ENCODE assay signal across 15 cellular contexts in the genomic region with DNA sequence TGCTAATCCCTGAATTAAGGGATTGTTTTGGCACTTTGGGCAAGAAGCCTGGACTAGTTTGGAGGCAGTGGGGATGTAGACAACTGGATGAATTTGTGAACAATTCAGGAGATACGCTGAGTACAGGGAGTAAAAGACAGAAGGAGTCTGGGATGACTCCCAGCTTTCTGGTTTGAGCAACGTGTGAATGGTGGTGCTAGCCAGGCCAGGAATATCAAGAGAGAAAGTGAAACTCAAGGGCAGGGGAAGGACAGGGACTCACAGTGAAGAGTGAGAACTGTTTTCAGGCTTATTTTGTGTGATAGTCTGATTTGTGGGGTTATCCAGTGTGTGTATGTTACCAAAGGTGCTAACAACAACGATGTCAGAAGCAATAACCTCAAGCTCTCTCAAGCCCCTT. TPM values are rescaled to one million over a fixed set of nuclear protein-coding genes. Genes with fewer than 3 reads are reported as not detected.
DNase-seq lines count a peak whose midpoint lies in the region; ATAC-seq, FAIRE-seq and TF ChIP-seq lines count a peak whose summit lies in the region.
"Had no signal": no experiment of that assay in that cellular context is flagged by ENCODE, and none has a peak within 500 bp of the region (broad histone marks: within the 10 kb centered on the region; RNA-seq: fewer than 3 reads in every experiment).

No MANE protein-coding gene starts in this region.

- WGBS in A549 (ENCODE audit: missing lambda C conversion rate), result 12% methylated on average over 3 of the region's 3 CpGs
- 50% methylated on average over 1 of the region's 3 CpGs; no CpG with 5 or more reads in 1 of the 2 experiments for WGBS in IMR-90 (ENCODE audit: extremely low coverage in 2 of 2, insufficient read length in 1 of 2), 2 experiments
- WGBS in GM12878 (ENCODE audit: insufficient coverage, insufficient replicate concordance, low lambda C conversion rate, missing lambda C conversion rate), result 31% methylated on average over 3 of the region's 3 CpGs
- 18% methylated on average over 3 of the region's 3 CpGs for WGBS in right lobe of liver (ENCODE audit: insufficient coverage, low coverage, low lambda C conversion rate, missing lambda C conversion rate)

- H4K20me1 ChIP-seq in IMR-90 (ENCODE audit: insufficient read depth, low read length) (no peaks in the 10 kb centered on the region), GM12878 (ENCODE audit: control insufficient read depth, insufficient read depth) (no peaks in the 10 kb centered on the region)

- SMC1A ChIA-PET in GM12878 (lab: Charles Lee; ENCODE audit: uncharacterized antibody, unreplicated experiment), result interaction anchor here (0.6 to 10.0 kb wide), 11 partner anchors 14 to 561 kb away, joined by 3 to 116 read pairs (median 4); no protein-coding TSS in a partner anchor

- TF ChIP-seq EP300 in A549 (IDR thresholded peaks at IDR 0.05) (no peak), GM12878 (IDR thresholded peaks at IDR 0.05; ENCODE audit: borderline replicate concordance in 1 of 2, control insufficient read depth in 1 of 2, low read depth in 2 of 2, low read length in 2 of 2) (no peak)

- no peak for DNase-seq in A549 (ENCODE audit: low read depth in 1 of 2, low spot score in 1 of 2)
- no peak for DNase-seq in IMR-90
- no peak for DNase-seq in GM12878 (ENCODE audit: low read depth, low spot score)
- DNase-seq in right lobe of liver, result no peak
- DNase-seq in foreskin keratinocyte, result no peak
- no peak for DNase-seq in stimulated activated naive CD8-positive, alpha-beta T cell treated with anti-CD3 and anti-CD28 coated beads, Interleukin-15, amount 100 ng/mL, for 72 hours
- no peak for DNase-seq in urothelium cell line (ENCODE audit: low spot score)
- no peak for DNase-seq in DMS153 treated with DMSO at 0.1 percent for 48 hours (lab: John Stamatoyannopoulos, UW; ENCODE audit: unreplicated experiment)

- no peak overlapping the region for H4K8ac ChIP-seq in IMR-90 (ENCODE audit: low read depth in 2 of 2, low read length in 2 of 2)

- no peak for TF ChIP-seq CTCF in A549 (IDR thresholded peaks at IDR 0.05)
- TF ChIP-seq CTCF in IMR-90 (conservative IDR thresholded peaks at IDR 0.05; ENCODE audit: low read depth, low read length), result no peak
- no peak for TF ChIP-seq CTCF in GM12878 (IDR thresholded peaks at IDR 0.05 in 2 of 3, conservative IDR thresholded peaks at IDR 0.05 in 1 of 3; ENCODE audit: control insufficient read depth in 2 of 3, extremely low read depth in 1 of 3, insufficient read depth in 1 of 3, low read depth in 3 of 3, low read length in 3 of 3)
- TF ChIP-seq CTCF in right lobe of liver (IDR thresholded peaks at IDR 0.05), result no peak
- TF ChIP-seq CTCF in foreskin keratinocyte (conservative IDR thresholded peaks at IDR 0.05), result no peak

- dilution Hi-C loops in IMR-90 (cut with HindIII; ENCODE audit: low sequenced_read_pairs, unreplicated experiment), result no loop called here

- no peak overlapping the region for H2BK120ac ChIP-seq in IMR-90 (ENCODE audit: low read depth, low read length)

- peaks cover 41% of the 10 kb centered on the region for H3K27me3 Mint-ChIP-seq in stimulated activated naive CD8-positive, alpha-beta T cell treated with anti-CD3 and anti-CD28 coated beads, Interleukin-15, amount 100 ng/mL, for 72 hours

- peaks cover 29% of the 10 kb centered on the region for H3K4me1 Mint-ChIP-seq in stimulated activated naive CD8-positive, alpha-beta T cell treated with anti-CD3 and anti-CD28 coated beads, Interleukin-15, amount 100 ng/mL, for 72 hours

- FAIRE-seq in A549 (lab: Jason Lieb, UNC) (no peak), GM12878 (lab: Jason Lieb, UNC) (peak; percentile 71), urothelium cell line (lab: Jason Lieb, UNC) (no peak)

- H2AFZ ChIP-seq in IMR-90 (replicated peaks; ENCODE audit: low read length, poor library complexity) (peak overlapping the region; percentile 47), GM12878 (ENCODE audit: control insufficient read depth, low read depth, low read length) (peak overlapping the region; percentile 31)

- no peak overlapping the region for H3K9ac ChIP-seq in IMR-90 (ENCODE audit: low read depth, low read length)
- H3K9ac ChIP-seq in GM12878 (ENCODE audit: control insufficient read depth, insufficient read depth, low read length), result peak overlapping the region; percentile 28; the same call in 1 of the 2 replicates

- no peaks in the 10 kb centered on the region for H3K9me3 Mint-ChIP-seq in stimulated activated naive CD8-positive, alpha-beta T cell treated with anti-CD3 and anti-CD28 coated beads, Interleukin-15, amount 100 ng/mL, for 72 hours
- H3K9me3 Mint-ChIP-seq: activated naive CD8-positive, alpha-beta T cell treated with anti-CD3 and anti-CD28 coated beads for 36 hours; central memory CD8-positive, alpha-beta T cell had no signal

- no peak overlapping the region for H3K56ac ChIP-seq in IMR-90 (ENCODE audit: extremely low read depth, insufficient read depth, low read length)

- RAD21 ChIA-PET in GM12878 (lab: Charles Lee; ENCODE audit: unreplicated experiment), result interaction anchor here (0.7 to 2.7 kb wide), 7 partner anchors 70 to 729 kb away, joined by 3 to 71 read pairs (median 5); partner anchors contain the start of gene ZBTB3

- no peak for TF ChIP-seq POLR2A in A549 (IDR thresholded peaks at IDR 0.05; ENCODE audit: low read length)
- TF ChIP-seq POLR2A in IMR-90 (IDR thresholded peaks at IDR 0.05; ENCODE audit: low read depth, low read length), result no peak
- TF ChIP-seq POLR2A in GM12878 (IDR thresholded peaks at IDR 0.05; ENCODE audit: low read depth, low read length), result no peak
- no peak for TF ChIP-seq POLR2A in right lobe of liver (IDR thresholded peaks at IDR 0.05)

- no peak overlapping the region for H2BK20ac ChIP-seq in IMR-90 (ENCODE audit: low read depth, low read length)

- no TSS peak for BruUV-seq in IMR-90 (replicated peaks; lab: Mats Ljungman, UMichigan)
- no TSS peak for BruUV-seq in GM12878 (replicated peaks; lab: Mats Ljungman, UMichigan)

- no peak overlapping the region for H2BK5ac ChIP-seq in IMR-90 (ENCODE audit: low read depth, low read length, poor library complexity, severe bottlenecking)

- 0 out of 3 replicates have a peak, but pooled peaks cover 3% of the 10 kb centered on the region for H3K4me1 ChIP-seq in A549
- peaks cover 3% of the 10 kb centered on the region; the same call in 1 of the 2 replicates for H3K4me1 ChIP-seq in IMR-90 (ENCODE audit: control insufficient read depth, insufficient read depth, low read length)
- peaks cover 10% of the 10 kb centered on the region for H3K4me1 ChIP-seq in GM12878 (ENCODE audit: control insufficient read depth, insufficient read depth, low read length)
- no peaks in the 10 kb centered on the region for H3K4me1 ChIP-seq in right lobe of liver
- no peaks in the 10 kb centered on the region for H3K4me1 ChIP-seq in foreskin keratinocyte

- H3K4me2 ChIP-seq in A549 (peak overlapping the region; percentile 40; the same call in 2 of the 3 replicates), IMR-90 (ENCODE audit: low read depth, low read length) (no peak overlapping the region), GM12878 (ENCODE audit: control insufficient read depth, insufficient read depth) (peak overlapping the region; percentile 41; the same call in 1 of the 2 replicates)
- H3K4me2 ChIP-seq: GM23338 had no signal

- no peak overlapping the region for H4K91ac ChIP-seq in IMR-90 (ENCODE audit: insufficient read depth, low read depth, low read length)

- no peak overlapping the region for H3K4ac ChIP-seq in IMR-90 (ENCODE audit: low read depth, low read length)

- H3K18ac ChIP-seq in IMR-90 (ENCODE audit: low read depth, low read length), result no peak overlapping the region

- H3K27ac ChIP-seq in A549, result no peak overlapping the region
- no peak overlapping the region for H3K27ac ChIP-seq in IMR-90 (ENCODE audit: insufficient read depth, low read length)
- H3K27ac ChIP-seq in GM12878 (ENCODE audit: control insufficient read depth, insufficient read depth), result no peak overlapping the region
- H3K27ac ChIP-seq in right lobe of liver, result no peak overlapping the region
- H3K27ac ChIP-seq in foreskin keratinocyte, result no peak overlapping the region
- H3K27ac ChIP-seq: SK-N-MC, vagina had no signal

- H4K5ac ChIP-seq in IMR-90 (ENCODE audit: low read depth, low read length), result no peak overlapping the region

- H2BK15ac ChIP-seq in IMR-90 (ENCODE audit: low read depth, low read length), result no peak overlapping the region

- H3K9me1 ChIP-seq in IMR-90 (ENCODE audit: insufficient read depth, low read length), result no peaks in the 10 kb centered on the region

- no peak overlapping the region for H3K4me3 Mint-ChIP-seq in stimulated activated naive CD8-positive, alpha-beta T cell treated with anti-CD3 and anti-CD28 coated beads, Interleukin-15, amount 100 ng/mL, for 72 hours
- H3K4me3 Mint-ChIP-seq: activated naive CD8-positive, alpha-beta T cell treated with anti-CD3 and anti-CD28 coated beads for 36 hours; central memory CD8-positive, alpha-beta T cell; GM23338 had no signal

- in situ Hi-C loops in IMR-90 (cut with MboI; ENCODE audit: low sequenced_read_pairs), result loop anchor here (5.0 to 10.0 kb wide), 2 partner anchors 117 to 300 kb away; no protein-coding TSS in a partner anchor
- in situ Hi-C loops in GM12878 (cut with MboI), result loop anchor here (5.0 kb wide), 2 partner anchors 117 to 307 kb away; no protein-coding TSS in a partner anchor

- no peaks in the 10 kb centered on the region for H3K9me3 ChIP-seq in A549
- H3K9me3 ChIP-seq in IMR-90 (ENCODE audit: control insufficient read depth, insufficient read depth, low read length), result no peaks in the 10 kb centered on the region
- H3K9me3 ChIP-seq in GM12878 (replicated peaks; ENCODE audit: control insufficient read depth, insufficient read depth, low read length), result no peaks in the 10 kb centered on the region
- H3K9me3 ChIP-seq in right lobe of liver, result no peaks in the 10 kb centered on the region
- H3K9me3 ChIP-seq: vagina had no signal

- H3K36me3 ChIP-seq in IMR-90 (ENCODE audit: control insufficient read depth, insufficient read depth, low read length), result no peaks in the 10 kb centered on the region
- no peaks in the 10 kb centered on the region for H3K36me3 ChIP-seq in GM12878 (ENCODE audit: control insufficient read depth in 2 of 2, insufficient read depth in 2 of 2, low read length in 1 of 2)
- H3K36me3 ChIP-seq in right lobe of liver, result no peaks in the 10 kb centered on the region
- H3K36me3 ChIP-seq: vagina had no signal

- CTCF ChIA-PET in A549 (lab: Yijun Ruan, JAX) (interaction anchor here (0.5 to 21.0 kb wide), 57 partner anchors 11 to 1128 kb away, joined by 3 to 461 read pairs (median 6); partner anchors contain the start of genes CHRM1, SLC22A8 and ZBTB3), IMR-90 (lab: Yijun Ruan, JAX) (interaction anchor here (0.6 to 4.4 kb wide), 7 partner anchors 11 to 118 kb away, joined by 3 to 59 read pairs (median 3); partner anchors contain the start of gene SLC22A8), GM12878 (lab: Yijun Ruan, JAX) (interaction anchor here (0.6 to 11.9 kb wide), 39 partner anchors 8 to 362 kb away, joined by 3 to 327 read pairs (median 6); partner anchors contain the start of genes C11orf98 and CHRM1)

- H3K79me2 ChIP-seq in GM12878 (ENCODE audit: control insufficient read depth, insufficient read depth, low read length), result no peaks in the 10 kb centered on the region

- no peak overlapping the region for H3K4me3 ChIP-seq in A549
- no peak overlapping the region for H3K4me3 ChIP-seq in IMR-90 (ENCODE audit: insufficient read depth, low read depth, low read length)
- H3K4me3 ChIP-seq in GM12878, result no peak overlapping the region
- no peak overlapping the region for H3K4me3 ChIP-seq in right lobe of liver
- H3K4me3 ChIP-seq: GM23338, SK-N-MC, vagina had no signal

- ATAC-seq in A549 (peak in 1 of 2 experiments; percentile 4; a peak in 1 of 6 replicates), IMR-90 (ENCODE audit: low read depth) (no peak), GM12878 (peak; percentile 43), right lobe of liver (peak in 3 of 4 donors; percentile 24 to 38 (median 35)), foreskin keratinocyte (no peak)
- no peak for ATAC-seq in stimulated activated naive CD8-positive, alpha-beta T cell treated with anti-CD3 and anti-CD28 coated beads, Interleukin-15, amount 100 ng/mL, for 72 hours

- POLR2A ChIA-PET in A549 (lab: Yijun Ruan, JAX), result no interaction called here
- POLR2A ChIA-PET in IMR-90 (lab: Charles Lee; ENCODE audit: unreplicated experiment), result no interaction called here
- POLR2A ChIA-PET in GM12878 (lab: Charles Lee), result interaction anchor here (0.6 to 1.3 kb wide), 3 partner anchors 11 to 117 kb away, joined by 3 read pairs; no protein-coding TSS in a partner anchor

- H2AK9ac ChIP-seq in IMR-90 (replicated peaks; ENCODE audit: low read depth, low read length, poor library complexity), result no peak overlapping the region

- peak overlapping the region in 1 of 2 donors; percentile 60 for H3K27ac Mint-ChIP-seq in stimulated activated naive CD8-positive, alpha-beta T cell treated with anti-CD3 and anti-CD28 coated beads, Interleukin-15, amount 100 ng/mL, for 72 hours
- H3K27ac Mint-ChIP-seq: activated naive CD8-positive, alpha-beta T cell treated with anti-CD3 and anti-CD28 coated beads for 36 hours; GM23338 had no signal

- intact Hi-C loops in IMR-90 (cut with micrococcal nuclease) (loop anchor here (1.0 kb wide), 1 partner anchor 119 kb away; no protein-coding TSS in a partner anchor), GM12878 (cut with micrococcal nuclease; ENCODE audit: unreplicated experiment) (loop anchor here (5.0 to 10.0 kb wide), 2 partner anchors 70 to 307 kb away; no protein-coding TSS in a partner anchor), right lobe of liver (cut with DNase I) (loop anchor here in 1 of 2 donors (5.0 kb wide), 1 partner anchor 112 kb away; the partner anchor contains the start of gene SLC22A8)

- H3K23ac ChIP-seq in IMR-90 (ENCODE audit: low read depth, low read length), result no peak overlapping the region

- TF ChIP-seq RAD21 in A549 (conservative IDR thresholded peaks at IDR 0.05 in 1 of 2, IDR thresholded peaks at IDR 0.05 in 1 of 2), result no peak
- no peak for TF ChIP-seq RAD21 in IMR-90 (IDR thresholded peaks at IDR 0.05; ENCODE audit: low read length)
- no peak for TF ChIP-seq RAD21 in GM12878 (IDR thresholded peaks at IDR 0.05; ENCODE audit: insufficient read depth, low read depth, low read length)

- no peak overlapping the region for H2AK5ac ChIP-seq in IMR-90 (ENCODE audit: low read depth, low read length)

- H3K14ac ChIP-seq in IMR-90 (replicated peaks; ENCODE audit: low read depth, low read length), result no peak overlapping the region

- H3K79me1 ChIP-seq in IMR-90 (ENCODE audit: low read depth in 1 of 2, low read length in 2 of 2), result no peaks in the 10 kb centered on the region

- peaks cover 7% of the 10 kb centered on the region; the same call in 1 of the 2 replicates for H3K27me3 ChIP-seq in IMR-90 (ENCODE audit: control insufficient read depth, insufficient read depth, low read length)
- H3K27me3 ChIP-seq in GM12878 (replicated peaks in 1 of 2; ENCODE audit: control insufficient read depth in 2 of 2, insufficient read depth in 2 of 2, low read length in 1 of 2), result peaks cover 0 to 3% of the 10 kb centered on the region in 2 experiments
- no peaks in the 10 kb centered on the region for H3K27me3 ChIP-seq in right lobe of liver
- H3K27me3 ChIP-seq in foreskin keratinocyte, result peaks cover 2% of the 10 kb centered on the region
- H3K27me3 ChIP-seq: vagina had no signal

RNA-seq across cellular contexts. Expression of gene CHRM1, which starts 15.9 kb away (rescaled TPM):
- polyA plus RNA-seq in A549 (2011; rRNA removed), result not detected in 2 replicates
- polyA plus RNA-seq in A549 (2012; cell fraction: cytosol; rRNA removed), result not detected in 2 replicates
- not detected in 2 replicates for polyA plus RNA-seq in A549 (2012; cell fraction: nucleus; rRNA removed)
- polyA plus RNA-seq in A549 (2017; fragmentation: RNase III; extraction: RNeasy Plus Mini Kit Qiagen cat#74134 plus additional on column Dnase treatment), result not detected in 3 replicates
- polyA minus RNA-seq in A549 (2011; rRNA and poly(A)+ RNA removed), result not detected in 2 replicates
- total RNA-seq in IMR-90 (2012; rRNA removed), result not detected in 2 replicates
- not detected in 2 replicates for polyA plus RNA-seq in IMR-90 (2012; rRNA removed)
- polyA plus RNA-seq in IMR-90 (2012; cell fraction: cytosol; rRNA removed), result not detected in 2 replicates
- polyA plus RNA-seq in IMR-90 (2012; cell fraction: nucleus; rRNA removed; ENCODE audit: low replicate concordance), result not detected in 2 replicates
- total RNA-seq in GM12878 (2013; cell fraction: nucleolus; rRNA removed), result not detected in 2 replicates
- total RNA-seq in GM12878 (2014; rRNA removed), result not detected in 2 replicates
- not detected in 2 replicates for total RNA-seq in GM12878 (2014; rRNA removed; fragmentation: Illumina TruSeq; extraction: Trizol)
- total RNA-seq in GM12878 (2021), result not detected in 2 replicates
- not detected for polyA plus RNA-seq in GM12878 (2011; ENCODE audit: low read depth)
- not detected in 2 replicates for polyA plus RNA-seq in GM12878 (2011; rRNA removed)
- polyA plus RNA-seq in GM12878 (2011; cell fraction: cytosol; rRNA removed), result not detected in 2 replicates
- not detected in 2 replicates for polyA plus RNA-seq in GM12878 (2011; cell fraction: nucleus; rRNA removed)
- polyA plus RNA-seq in GM12878 (2012), result not detected in 2 replicates
- not detected in 2 replicates for polyA plus RNA-seq in GM12878 (2014; fragmentation: Illumina TruSeq; extraction: Trizol)
- not detected for polyA plus RNA-seq in GM12878 (2014; fragmentation: Nextera tagmentation; extraction: Ambion mirVana)
- polyA plus RNA-seq in GM12878 (2014; rRNA removed), result not detected in 2 replicates
- not detected for polyA plus RNA-seq in GM12878 (2016; fragmentation: Nextera tagmentation; extraction: Ambion mirVana)
- polyA minus RNA-seq in GM12878 (2011; rRNA and poly(A)+ RNA removed), result not detected in 2 replicates
- not detected in 2 replicates for polyA minus RNA-seq in GM12878 (2011; cell fraction: cytosol; rRNA and poly(A)+ RNA removed)
- polyA minus RNA-seq in GM12878 (2011; cell fraction: nucleus; rRNA and poly(A)+ RNA removed), result not detected in 2 replicates
- total RNA-seq in right lobe of liver, result not detected
- not detected in 2 replicates for total RNA-seq in foreskin keratinocyte
- polyA plus RNA-seq in foreskin keratinocyte, result not detected in 2 replicates
- total RNA-seq: activated naive CD8-positive, alpha-beta T cell treated with anti-CD3 and anti-CD28 coated beads for 36 hours; lung microvascular endothelial cell; vagina had no signal
- polyA plus RNA-seq: neural cell had no signal

RNA-seq across cellular contexts. Expression of gene SLC3A2, which starts 24.6 kb away (rescaled TPM):
- polyA plus RNA-seq in A549 (2011; rRNA removed) (1,064 and 1,133 TPM in 2 replicates), A549 (2017; fragmentation: RNase III; extraction: RNeasy Plus Mini Kit Qiagen cat#74134 plus additional on column Dnase treatment) (906 to 1,102 TPM (median 1,007 TPM) in 3 replicates), IMR-90 (2012; rRNA removed) (239 TPM in 2 replicates), GM12878 (2011; rRNA removed) (127 and 134 TPM in 2 replicates), GM12878 (2014; fragmentation: Illumina TruSeq; extraction: Trizol) (79.7 and 80.9 TPM in 2 replicates), GM12878 (2014; fragmentation: Nextera tagmentation; extraction: Ambion mirVana) (10 to 100 TPM in 1 of 2 experiments, 1 to 10 TPM in 1; 6.9 to 17.0 TPM), GM12878 (2014; rRNA removed) (98.0 and 105 TPM in 2 replicates), GM12878 (2016; fragmentation: Nextera tagmentation; extraction: Ambion mirVana) (100 to 1,000 TPM; 148 to 158 TPM), foreskin keratinocyte (511 and 680 TPM in 2 replicates)
- 1,069 and 1,103 TPM in 2 replicates for polyA plus RNA-seq in A549 (2012; cell fraction: cytosol; rRNA removed)
- 2,860 and 2,938 TPM in 2 replicates for polyA plus RNA-seq in A549 (2012; cell fraction: nucleus; rRNA removed)
- polyA minus RNA-seq in A549 (2011; rRNA and poly(A)+ RNA removed), result 561 and 608 TPM in 2 replicates
- total RNA-seq in IMR-90 (2012; rRNA removed) (114 and 140 TPM in 2 replicates), GM12878 (2014; rRNA removed) (143 and 147 TPM in 2 replicates), GM12878 (2014; rRNA removed; fragmentation: Illumina TruSeq; extraction: Trizol) (72.2 and 79.6 TPM in 2 replicates), GM12878 (2021) (113 and 114 TPM in 2 replicates), right lobe of liver (100 to 1,000 TPM in 1 of 6 experiments, 10 to 100 TPM in 5; 39.8 to 106 (median 63.0) TPM), foreskin keratinocyte (424 and 537 TPM in 2 replicates)
- 251 and 299 TPM in 2 replicates for polyA plus RNA-seq in IMR-90 (2012; cell fraction: cytosol; rRNA removed)
- polyA plus RNA-seq in IMR-90 (2012; cell fraction: nucleus; rRNA removed; ENCODE audit: low replicate concordance), result 340 and 413 TPM in 2 replicates
- 136 and 176 TPM in 2 replicates for total RNA-seq in GM12878 (2013; cell fraction: nucleolus; rRNA removed)
- polyA plus RNA-seq in GM12878 (2011; ENCODE audit: low read depth), result 90.7 TPM
- 156 and 165 TPM in 2 replicates for polyA plus RNA-seq in GM12878 (2011; cell fraction: cytosol; rRNA removed)
- 299 and 395 TPM in 2 replicates for polyA plus RNA-seq in GM12878 (2011; cell fraction: nucleus; rRNA removed)
- 117 and 182 TPM in 2 replicates for polyA plus RNA-seq in GM12878 (2012)
- polyA minus RNA-seq in GM12878 (2011; rRNA and poly(A)+ RNA removed), result 78.4 and 115 TPM in 2 replicates
- polyA minus RNA-seq in GM12878 (2011; cell fraction: cytosol; rRNA and poly(A)+ RNA removed), result 83.3 and 96.2 TPM in 2 replicates
- 89.7 and 103 TPM in 2 replicates for polyA minus RNA-seq in GM12878 (2011; cell fraction: nucleus; rRNA and poly(A)+ RNA removed)

Comparison
In these comparisons a context has a peak if more than half of its experiments do, and no peak if none do; other contexts are left out.
1. ATAC-seq: peak in GM12878 (single experiment) and right lobe of liver (3 of 4); none in IMR-90 (single experiment), foreskin keratinocyte (single experiment) and stimulated activated naive CD8-positive, alpha-beta T cell treated with anti-CD3 and anti-CD28 coated beads, Interleukin-15, amount 100 ng/mL, for 72 hours (single experiment).